Comparison of ENCODE assay signal across 20 cellular contexts in genomic region chr6:13288969-13289391, GRCh38.
"Had no signal": no experiment of that assay in that cellular context is flagged by ENCODE, and none has a peak within 500 bp of the region (broad histone marks: within the 10 kb centered on the region; RNA-seq: fewer than 3 reads in every experiment).

No MANE protein-coding gene starts in this region.

- H3K4me1 Mint-ChIP-seq: activated naive CD4-positive, alpha-beta T cell treated with anti-CD3 and anti-CD28 coated beads, Interleukin-2, amount 50 U/mL, for 24 hours; immature natural killer cell; naive thymus-derived CD4-positive, alpha-beta T cell had no signal

- H3K9me3 ChIP-seq: adrenal gland had no signal

- FAIRE-seq: endothelial cell of umbilical vein, small intestine had no signal

- H3K27me3 Mint-ChIP-seq: activated naive CD4-positive, alpha-beta T cell treated with anti-CD3 and anti-CD28 coated beads, Interleukin-2, amount 50 U/mL, for 24 hours; naive thymus-derived CD4-positive, alpha-beta T cell had no signal

- H3K4me3 ChIP-seq: adrenal gland, coronary artery, transverse colon had no signal

- DNase-seq: activated CD4-positive, alpha-beta T cell treated with anti-CD3 and anti-CD28 coated beads, Interleukin-2, amount 50 U/mL, for 48 hours; activated effector memory CD4-positive, alpha-beta T cell treated with anti-CD3 and anti-CD28 coated beads, Interleukin-2, amount 50 U/mL, for 16 hours; activated T-cell treated with anti-CD3 and anti-CD28 coated beads, Interleukin-2, amount 50 U/mL, for 48 hours; central memory CD4-positive, alpha-beta T cell; effector CD4-positive, alpha-beta T cell; foreskin keratinocyte; glutamatergic neuron; immature natural killer cell; left cardiac atrium; naive thymus-derived CD4-positive, alpha-beta T cell; posterior cingulate gyrus; small intestine; stimulated activated CD4-positive, alpha-beta T cell treated with anti-CD3 and anti-CD28 coated beads, Interleukin-4, amount 100 ng/mL, for 4 hours; stimulated activated CD8-positive, alpha-beta memory T cell treated with anti-CD3 and anti-CD28 coated beads, Interleukin-4, amount 100 ng/mL, for 48 hours; stimulated activated naive CD8-positive, alpha-beta T cell treated with anti-CD3 and anti-CD28 coated beads, Interleukin-15, Interleukin-2, amounts not matched to agents 100 U/mL and 50 U/mL, for 24 hours had no signal

- ATAC-seq: foreskin keratinocyte; naive thymus-derived CD4-positive, alpha-beta T cell; stimulated activated naive CD8-positive, alpha-beta T cell treated with anti-CD3 and anti-CD28 coated beads, Interleukin-15, Interleukin-2, amounts not matched to agents 100 U/mL and 50 U/mL, for 24 hours had no signal

- H3K4me3 Mint-ChIP-seq: activated naive CD4-positive, alpha-beta T cell treated with anti-CD3 and anti-CD28 coated beads, Interleukin-2, amount 50 U/mL, for 24 hours; immature natural killer cell; naive thymus-derived CD4-positive, alpha-beta T cell had no signal

- H3K27ac ChIP-seq: adrenal gland, coronary artery, foreskin keratinocyte had no signal

- H3K27me3 ChIP-seq: adrenal gland, foreskin keratinocyte, transverse colon had no signal

- H3K27ac Mint-ChIP-seq: activated naive CD4-positive, alpha-beta T cell treated with anti-CD3 and anti-CD28 coated beads, Interleukin-2, amount 50 U/mL, for 24 hours; immature natural killer cell; naive thymus-derived CD4-positive, alpha-beta T cell had no signal

- H3K4me1 ChIP-seq: adrenal gland, foreskin keratinocyte, transverse colon had no signal
